ENCODE assay signal across 16 cellular contexts in the genomic region with DNA sequence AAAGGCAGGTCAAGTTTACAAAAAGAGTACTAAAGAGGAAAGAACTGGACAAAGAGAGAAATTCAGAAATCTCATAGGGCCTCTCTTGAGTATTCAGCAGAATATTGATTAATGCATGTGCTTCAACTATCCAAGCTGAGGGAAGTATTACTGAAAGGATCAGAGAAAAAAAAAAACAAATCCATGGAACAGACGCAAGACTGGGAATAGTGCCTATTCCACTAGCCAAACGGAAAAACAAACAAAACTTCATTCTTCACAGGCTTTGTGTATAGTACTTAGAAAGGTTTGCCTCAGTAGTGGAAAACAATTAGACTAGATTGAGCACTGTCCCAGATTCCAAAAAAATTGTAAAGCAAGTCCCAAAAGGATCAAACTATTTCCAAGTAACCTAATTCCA.
"Had no signal": no experiment of that assay in that cellular context is flagged by ENCODE, and none has a peak within 500 bp of the region (broad histone marks: within the 10 kb centered on the region; RNA-seq: fewer than 3 reads in every experiment).

No MANE protein-coding gene starts in this region.

- DNase-seq: activated CD4-positive, alpha-beta T cell treated with anti-CD3 and anti-CD28 coated beads for 1 hour; activated CD4-positive, alpha-beta T cell treated with anti-CD3 and anti-CD28 coated beads, Interleukin-2, amount 50 U/mL, for 48 hours; activated effector memory CD4-positive, alpha-beta T cell treated with anti-CD3 and anti-CD28 coated beads, Interleukin-2, amount 50 U/mL, for 16 hours; activated T-cell treated with anti-CD3 and anti-CD28 coated beads, Interleukin-2, amount 50 U/mL, for 4 hours; amniotic stem cell; brain microvascular endothelial cell; endodermal cell; foreskin keratinocyte; head of caudate nucleus; nephron progenitor cell; stimulated activated CD4-positive, alpha-beta T cell treated with anti-CD3 and anti-CD28 coated beads, Interleukin-15, amount 100 ng/mL, for 24 hours; stimulated activated CD4-positive, alpha-beta T cell treated with anti-CD3 and anti-CD28 coated beads, Interleukin-4, amount 100 ng/mL, for 24 hours; stimulated activated naive CD8-positive, alpha-beta T cell treated with anti-CD3 and anti-CD28 coated beads, Interleukin-15, amount 100 ng/mL, for 72 hours; SW 1271; tibial artery had no signal

- H3K36me3 ChIP-seq: brain microvascular endothelial cell, tibial artery had no signal

- FAIRE-seq: islet of Langerhans had no signal

- H3K9me3 ChIP-seq: tibial artery had no signal

- H3K4me1 ChIP-seq: foreskin keratinocyte had no signal

- H3K4me3 ChIP-seq: tibial artery had no signal

- H3K27ac ChIP-seq: brain microvascular endothelial cell, foreskin keratinocyte, tibial artery had no signal

- H3K27me3 ChIP-seq: brain microvascular endothelial cell, tibial artery had no signal
